8 cellular contexts compared by ENCODE assay signal in genomic region chr12:11500222-11500860, GRCh38.
DNase-seq lines count a peak whose midpoint lies in the region; ATAC-seq and TF ChIP-seq lines count a peak whose summit lies in the region.

No MANE protein-coding gene starts in this region.

- H3K4me3 ChIP-seq in iPS-18a (ENCODE audit: low read length) (peak overlapping the region; percentile 41), smooth muscle cell (no peak overlapping the region)

- H3K27me3 ChIP-seq in iPS-18a (ENCODE audit: control insufficient read depth, insufficient read depth, low read length), result peaks cover 27% of the 10 kb centered on the region
- H3K27me3 ChIP-seq in smooth muscle cell (ENCODE audit: low read depth), result peaks cover 40% of the 10 kb centered on the region

- H3K27ac ChIP-seq in iPS-18a (ENCODE audit: low read length) (no peak overlapping the region), smooth muscle cell (ENCODE audit: low read depth) (no peak overlapping the region)

- POLR2A ChIA-PET in WTC11 (lab: Charles Lee), result interaction anchor here (0.6 kb wide), 1 partner anchor 1211 kb away, joined by 5 read pairs; no protein-coding TSS in a partner anchor

- peak overlapping the region; percentile 76 for H3K4me2 ChIP-seq in smooth muscle cell

- peaks cover 9% of the 10 kb centered on the region for H3K4me1 Mint-ChIP-seq in WTC11

- H3K36me3 ChIP-seq in iPS-18a (ENCODE audit: control insufficient read depth, low read depth, low read length) (no peaks in the 10 kb centered on the region), smooth muscle cell (ENCODE audit: low read depth) (no peaks in the 10 kb centered on the region)

- CTCF ChIA-PET in WTC11 (lab: Charles Lee), result interaction anchor here (0.7 to 2.1 kb wide), 14 partner anchors 8 to 729 kb away, joined by 3 to 21 read pairs (median 4); no protein-coding TSS in a partner anchor

- DNase-seq in ELF-1 (ENCODE audit: low read depth, low spot score) (peak; percentile 97), Kasumi-1 (lab: John Stamatoyannopoulos, UW) (peak; percentile 25 to 51), WTC11 (ENCODE audit: low spot score) (peak; percentile 95), brain pericyte (ENCODE audit: low read depth, low spot score) (peak; percentile 49), smooth muscle cell (lab: John Stamatoyannopoulos, UW; ENCODE audit: unreplicated experiment) (peak; percentile 87), SIG-M5 treated with dmso at 0.1 percent for 504 hours (lab: John Stamatoyannopoulos, UW; ENCODE audit: unreplicated experiment) (no peak), NCI-H69 (lab: John Stamatoyannopoulos, UW) (no peak)

- H3K4me1 ChIP-seq in iPS-18a (ENCODE audit: control insufficient read depth, low read depth, low read length) (no peaks in the 10 kb centered on the region), smooth muscle cell (ENCODE audit: low read depth) (peaks cover 3% of the 10 kb centered on the region)

- ATAC-seq in WTC11, result peak; percentile 90

- H4K20me1 ChIP-seq in smooth muscle cell (ENCODE audit: low read depth), result peaks cover 8% of the 10 kb centered on the region

- no peaks in the 10 kb centered on the region for H3K79me2 ChIP-seq in smooth muscle cell (ENCODE audit: low read depth)

- H3K9me3 Mint-ChIP-seq in WTC11, result no peaks in the 10 kb centered on the region

- H2AFZ ChIP-seq in smooth muscle cell (ENCODE audit: low read depth), result no peak overlapping the region

- WGBS in smooth muscle cell (ENCODE audit: low lambda C conversion rate), result 4% methylated on average over 40 of the region's 59 CpGs

- H3K36me3 Mint-ChIP-seq in WTC11, result no peaks in the 10 kb centered on the region

- H3K9me3 ChIP-seq in iPS-18a (ENCODE audit: control insufficient read depth, low read depth, low read length) (no peaks in the 10 kb centered on the region), smooth muscle cell (replicated peaks; ENCODE audit: low read depth) (no peaks in the 10 kb centered on the region)

- H3K4me3 Mint-ChIP-seq in WTC11, result peak overlapping the region; percentile 55

- H3K27ac Mint-ChIP-seq in WTC11, result no peak overlapping the region

- H3K9ac ChIP-seq in iPS-18a (ENCODE audit: low read length) (no peak overlapping the region), smooth muscle cell (ENCODE audit: low read depth) (no peak overlapping the region)

- no peak for TF ChIP-seq CTCF in WTC11 (IDR thresholded peaks at IDR 0.05)
- TF ChIP-seq CTCF in smooth muscle cell (IDR thresholded peaks at IDR 0.05; ENCODE audit: borderline replicate concordance, insufficient read depth, poor library complexity, severe bottlenecking), result no peak

- H3K27me3 Mint-ChIP-seq in WTC11 (ENCODE audit: low read depth), result peaks cover 53% of the 10 kb centered on the region

- H3F3A ChIP-seq in smooth muscle cell (ENCODE audit: low read depth), result no peaks in the 10 kb centered on the region

TF ChIP-seq in WTC11, 78 proteins besides CTCF, POLR2A, EP300 and RAD21 (continues in another document):
- TF ChIP-seq MLX (CRISPR knock-in tag; IDR thresholded peaks at IDR 0.05), result peak; percentile 99
- TF ChIP-seq TEAD1 (CRISPR knock-in tag; IDR thresholded peaks at IDR 0.05), result peak; percentile 100
- peak; percentile 97 for TF ChIP-seq CREM (CRISPR knock-in tag; IDR thresholded peaks at IDR 0.05)
- peak; percentile 74; the same call in 1 of the 2 replicates for TF ChIP-seq ZNF425 (CRISPR knock-in tag; conservative IDR thresholded peaks at IDR 0.05)
- peak; percentile 95 for TF ChIP-seq ATF6 (CRISPR knock-in tag; IDR thresholded peaks at IDR 0.05)
- TF ChIP-seq E2F4 (CRISPR knock-in tag; IDR thresholded peaks at IDR 0.05; ENCODE audit: borderline replicate concordance, low read depth), result peak; percentile 99
- TF ChIP-seq ZNF263 (CRISPR knock-in tag; IDR thresholded peaks at IDR 0.05; ENCODE audit: low read depth), result peak; percentile 90
- peak; percentile 98 for TF ChIP-seq HMGXB4 (CRISPR knock-in tag; IDR thresholded peaks at IDR 0.05)
- TF ChIP-seq JAZF1 (CRISPR knock-in tag; IDR thresholded peaks at IDR 0.05), result no peak
- TF ChIP-seq NR1H2 (CRISPR knock-in tag; IDR thresholded peaks at IDR 0.05), result peak; percentile 95
- peak; percentile 99 for TF ChIP-seq TCF7 (CRISPR knock-in tag; IDR thresholded peaks at IDR 0.05; ENCODE audit: low read depth)
- TF ChIP-seq ZNF232 (CRISPR knock-in tag; IDR thresholded peaks at IDR 0.05), result peak; percentile 100
- peak; percentile 90; the same call in 1 of the 2 replicates for TF ChIP-seq PRRX2 (CRISPR knock-in tag; IDR thresholded peaks at IDR 0.05)
- TF ChIP-seq ZSCAN18 (CRISPR knock-in tag; IDR thresholded peaks at IDR 0.05), result peak; percentile 97
- peak; percentile 100 for TF ChIP-seq SMAD3 (CRISPR knock-in tag; IDR thresholded peaks at IDR 0.05; ENCODE audit: borderline replicate concordance)

Comparison
In these comparisons a context has a peak if more than half of its experiments do, and no peak if none do; other contexts are left out.
1. DNase-seq: peak in ELF-1 (single experiment), Kasumi-1 (2 of 2), WTC11 (single experiment), brain pericyte (single experiment) and smooth muscle cell (single experiment); none in SIG-M5 treated with dmso at 0.1 percent for 504 hours (single experiment) and NCI-H69 (single experiment).